ENCODE assay signal across 2 cellular contexts in genomic region chr19:40640744-40641143, GRCh38.
TF ChIP-seq lines count a peak whose summit lies in the region.

No MANE protein-coding gene starts in this region.

TF ChIP-seq in SK-N-SH, 30 proteins besides CTCF, POLR2A, EP300 and RAD21 (continued from another document):
- TF ChIP-seq FOXJ3 (CRISPR knock-in tag; IDR thresholded peaks at IDR 0.05) (no peak), CHD2 (IDR thresholded peaks at IDR 0.05; ENCODE audit: low read length, partially characterized antibody) (no peak), TAF1 (IDR thresholded peaks at IDR 0.05; ENCODE audit: borderline replicate concordance, low read depth, low read length) (no peak), FOSL2 (IDR thresholded peaks at IDR 0.05; ENCODE audit: borderline replicate concordance, low read depth) (no peak), SMC3 (IDR thresholded peaks at IDR 0.05; ENCODE audit: low read depth, low read length) (no peak), REST (IDR thresholded peaks at IDR 0.05; ENCODE audit: low read depth, low read length) (no peak), RXRA (IDR thresholded peaks at IDR 0.05; ENCODE audit: borderline replicate concordance, low read depth) (no peak)

TF ChIP-seq in SK-N-SH treated with all-trans-retinoic acid at 6 μM for 48 hours, 23 proteins besides CTCF, POLR2A, EP300 and RAD21 (continued from another document):
- no peak for TF ChIP-seq TSHZ2 (CRISPR knock-in tag; IDR thresholded peaks at IDR 0.05)
- TF ChIP-seq TCF4 (CRISPR knock-in tag; IDR thresholded peaks at IDR 0.05; ENCODE audit: borderline replicate concordance), result no peak
- no peak for TF ChIP-seq CREB5 (CRISPR knock-in tag; IDR thresholded peaks at IDR 0.05; ENCODE audit: low read depth)
- no peak for TF ChIP-seq CSRNP3 (CRISPR knock-in tag; IDR thresholded peaks at IDR 0.05)
- no peak for TF ChIP-seq ZNF70 (CRISPR knock-in tag; IDR thresholded peaks at IDR 0.05)
- TF ChIP-seq OSR1 (CRISPR knock-in tag; IDR thresholded peaks at IDR 0.05), result no peak
- no peak for TF ChIP-seq ZC3H10 (CRISPR knock-in tag; IDR thresholded peaks at IDR 0.05)
- no peak for TF ChIP-seq ISL1 (CRISPR knock-in tag; IDR thresholded peaks at IDR 0.05)
- no peak for TF ChIP-seq ZNF565 (CRISPR knock-in tag; conservative IDR thresholded peaks at IDR 0.05; ENCODE audit: low read depth)
- TF ChIP-seq GLIS3 (CRISPR knock-in tag; IDR thresholded peaks at IDR 0.05), result no peak
- no peak for TF ChIP-seq PPARA (CRISPR knock-in tag; IDR thresholded peaks at IDR 0.05; ENCODE audit: borderline replicate concordance)
- no peak for TF ChIP-seq TOX (CRISPR knock-in tag; IDR thresholded peaks at IDR 0.05; ENCODE audit: borderline replicate concordance)
